8 cellular contexts compared by ENCODE assay signal in the genomic region with DNA sequence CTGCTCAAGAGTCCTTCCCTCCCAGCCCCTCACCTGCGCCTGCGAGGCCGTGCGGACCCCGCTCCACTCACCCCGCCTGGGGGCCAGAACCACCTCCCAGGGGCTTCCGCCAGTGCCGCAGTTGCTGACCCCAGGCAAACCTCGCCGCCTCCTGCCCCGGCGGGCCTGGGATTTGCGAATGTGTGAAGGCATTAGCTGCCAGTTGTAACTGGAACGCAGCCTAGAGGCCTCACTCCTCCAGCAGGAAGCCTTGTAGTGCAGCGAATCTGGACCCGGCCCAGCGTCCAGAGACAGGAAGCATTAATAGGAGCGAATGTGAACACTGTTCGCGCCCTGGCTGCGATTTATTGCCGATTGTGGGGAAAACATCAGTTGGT.
A peak's percentile ranks its signal among the peaks of the same experiment; 100 is the strongest.
DNase-seq lines count a peak whose midpoint lies in the region; ATAC-seq and TF ChIP-seq lines count a peak whose summit lies in the region.

No MANE protein-coding gene starts in this region.

- POLR2A ChIA-PET in HEK293T (lab: Yijun Ruan, JAX) = interaction anchor here (2.9 kb wide), 1 partner anchor 9 kb away, joined by 19 read pairs; no protein-coding TSS in a partner anchor

- WGBS in esophagus squamous epithelium, 2 donors = 22% methylated on average over 8 of the region's 22 CpGs; no CpG with 5 or more reads in 1 of the 2 donors
- 4 to 11% methylated on average over 22 of the region's 22 CpGs for WGBS in tibial nerve, 2 donors

- H3K27me3 Mint-ChIP-seq in mesothelial cell of epicardium (ENCODE audit: low read depth) = peaks cover 59% of the 10 kb centered on the region
- H3K27me3 Mint-ChIP-seq in activated T-helper 1 cell treated with anti-CD3 and anti-CD28 coated beads, Interleukin-12 subunit alpha, Interleukin-12 subunit beta, Interleukin-2, Interleukin-4 antibody, amounts not matched to agents 30 ng/mL and 10 ng/mL and 1 ng/mL, durations not matched to agents 14 hours and 24 hours and 36 hours (ENCODE audit: insufficient read depth) = peaks cover 5% of the 10 kb centered on the region

- peak overlapping the region in 1 of 4 donors; percentile 44 for H3K4me3 ChIP-seq in esophagus squamous epithelium
- H3K4me3 ChIP-seq in tibial nerve = peak overlapping the region in 1 of 4 donors; percentile 2

- peak overlapping the region; percentile 30 for H3K4me3 Mint-ChIP-seq in mesothelial cell of epicardium
- H3K4me3 Mint-ChIP-seq in activated T-helper 1 cell treated with anti-CD3 and anti-CD28 coated beads, Interleukin-12 subunit alpha, Interleukin-12 subunit beta, Interleukin-2, Interleukin-4 antibody, amounts not matched to agents 30 ng/mL and 10 ng/mL and 1 ng/mL, durations not matched to agents 14 hours and 24 hours and 36 hours = no peak overlapping the region

- H3K4me1 Mint-ChIP-seq in mesothelial cell of epicardium = peaks cover 37% of the 10 kb centered on the region
- no peaks in the 10 kb centered on the region for H3K4me1 Mint-ChIP-seq in activated T-helper 1 cell treated with anti-CD3 and anti-CD28 coated beads, Interleukin-12 subunit alpha, Interleukin-12 subunit beta, Interleukin-2, Interleukin-4 antibody, amounts not matched to agents 30 ng/mL and 10 ng/mL and 1 ng/mL, durations not matched to agents 14 hours and 24 hours and 36 hours (ENCODE audit: low read depth)

- H3K9me3 ChIP-seq in esophagus squamous epithelium = no peaks in the 10 kb centered on the region
- H3K9me3 ChIP-seq in tibial nerve = no peaks in the 10 kb centered on the region

- TF ChIP-seq EP300 in tibial nerve (IDR thresholded peaks at IDR 0.05) = no peak

- H3K36me3 ChIP-seq in esophagus squamous epithelium (no peaks in the 10 kb centered on the region), tibial nerve (no peaks in the 10 kb centered on the region)

- CTCF ChIA-PET in HEK293T (lab: Yijun Ruan, JAX) = no interaction called here

- H3K27me3 ChIP-seq in esophagus squamous epithelium (peaks cover 0 to 79% (median 0%) of the 10 kb centered on the region in 4 donors), tibial nerve (peaks cover 0 to 14% of the 10 kb centered on the region in 2 donors)

- intact Hi-C loops in esophagus squamous epithelium (cut with DNase I) = no loop called here
- intact Hi-C loops in activated T-helper 1 cell treated with anti-CD3 and anti-CD28 coated beads, Interleukin-12 subunit alpha, Interleukin-12 subunit beta, Interleukin-2, Interleukin-4 antibody, amounts not matched to agents 30 ng/mL and 10 ng/mL and 1 ng/mL, durations not matched to agents 14 hours and 24 hours and 36 hours (cut with micrococcal nuclease) = no loop called here

- no peaks in the 10 kb centered on the region for H3K9me3 Mint-ChIP-seq in mesothelial cell of epicardium
- H3K9me3 Mint-ChIP-seq in activated T-helper 1 cell treated with anti-CD3 and anti-CD28 coated beads, Interleukin-12 subunit alpha, Interleukin-12 subunit beta, Interleukin-2, Interleukin-4 antibody, amounts not matched to agents 30 ng/mL and 10 ng/mL and 1 ng/mL, durations not matched to agents 14 hours and 24 hours and 36 hours = peaks cover 22% of the 10 kb centered on the region

- H3K27ac Mint-ChIP-seq in mesothelial cell of epicardium = peak overlapping the region; percentile 96
- no peak overlapping the region for H3K27ac Mint-ChIP-seq in activated T-helper 1 cell treated with anti-CD3 and anti-CD28 coated beads, Interleukin-12 subunit alpha, Interleukin-12 subunit beta, Interleukin-2, Interleukin-4 antibody, amounts not matched to agents 30 ng/mL and 10 ng/mL and 1 ng/mL, durations not matched to agents 14 hours and 24 hours and 36 hours

- peak in 1 of 6 experiments; percentile 9 for TF ChIP-seq CTCF in esophagus squamous epithelium (IDR thresholded peaks at IDR 0.05)
- TF ChIP-seq CTCF in mesothelial cell of epicardium (IDR thresholded peaks at IDR 0.05; ENCODE audit: unreplicated experiment) = no peak
- TF ChIP-seq CTCF in tibial nerve (IDR thresholded peaks at IDR 0.05) = no peak

- DNase-seq in NCI-H226 (peak; percentile 88), esophagus squamous epithelium (lab: John Stamatoyannopoulos, UW) (no peak), mesothelial cell of epicardium (ENCODE audit: low spot score in 2 of 2, unreplicated experiment in 2 of 2) (peak in 1 of 2 experiments; percentile 73), tibial nerve (ENCODE audit: low spot score in 2 of 2) (peak; percentile 82 to 86), HEK293T (ENCODE audit: extremely low spot score) (no peak)
- no peak for DNase-seq in activated T-helper 1 cell treated with anti-CD3 and anti-CD28 coated beads, Interleukin-12 subunit alpha, Interleukin-12 subunit beta, Interleukin-2, Interleukin-4 antibody, amounts not matched to agents 30 ng/mL and 10 ng/mL and 1 ng/mL, durations not matched to agents 14 hours and 24 hours and 36 hours (ENCODE audit: low spot score)

- H3K27ac ChIP-seq in esophagus squamous epithelium (peak overlapping the region; percentile 80 to 95 (median 88)), tibial nerve (peak overlapping the region; percentile 76 to 97 (median 88))

- H3K4me1 ChIP-seq in esophagus squamous epithelium (peaks cover 13 to 44% (median 30%) of the 10 kb centered on the region in 3 donors), tibial nerve (peaks cover 0 to 51% (median 34%) of the 10 kb centered on the region in 4 donors)

- TF ChIP-seq POLR2A in esophagus squamous epithelium (IDR thresholded peaks at IDR 0.05) (no peak), tibial nerve (IDR thresholded peaks at IDR 0.05) (no peak)

- no peaks in the 10 kb centered on the region for H3K36me3 Mint-ChIP-seq in mesothelial cell of epicardium
- no peaks in the 10 kb centered on the region for H3K36me3 Mint-ChIP-seq in activated T-helper 1 cell treated with anti-CD3 and anti-CD28 coated beads, Interleukin-12 subunit alpha, Interleukin-12 subunit beta, Interleukin-2, Interleukin-4 antibody, amounts not matched to agents 30 ng/mL and 10 ng/mL and 1 ng/mL, durations not matched to agents 14 hours and 24 hours and 36 hours (ENCODE audit: low read depth)

- no peak for ATAC-seq in HG02588 (IDR thresholded peaks at IDR 0.05; ENCODE audit: unreplicated experiment)
- ATAC-seq in HG02973 (IDR thresholded peaks at IDR 0.05; ENCODE audit: unreplicated experiment) = no peak

TF ChIP-seq in HEK293T, 16 proteins besides CTCF, POLR2A, EP300 and RAD21:
- TF ChIP-seq FOXK2 (IDR thresholded peaks at IDR 0.05) = no peak
- TF ChIP-seq FOXM1 (IDR thresholded peaks at IDR 0.05; ENCODE audit: borderline replicate concordance) = no peak
- no peak for TF ChIP-seq ARNT (IDR thresholded peaks at IDR 0.05)
- no peak for TF ChIP-seq TARDBP (IDR thresholded peaks at IDR 0.05)
- no peak for TF ChIP-seq L3MBTL2 (conservative IDR thresholded peaks at IDR 0.05)
- TF ChIP-seq SP1 (IDR thresholded peaks at IDR 0.05) = no peak
- TF ChIP-seq SUZ12 (IDR thresholded peaks at IDR 0.05) = no peak
- TF ChIP-seq LEF1 (IDR thresholded peaks at IDR 0.05; ENCODE audit: borderline replicate concordance) = no peak
- no peak for TF ChIP-seq NFRKB (IDR thresholded peaks at IDR 0.05)
- no peak for TF ChIP-seq ZNF384 (IDR thresholded peaks at IDR 0.05)
- TF ChIP-seq ELF4 (IDR thresholded peaks at IDR 0.05) = no peak
- no peak for TF ChIP-seq HDGF (IDR thresholded peaks at IDR 0.05; ENCODE audit: borderline replicate concordance)
- TF ChIP-seq BHLHE40 (IDR thresholded peaks at IDR 0.05; ENCODE audit: borderline replicate concordance) = no peak
- TF ChIP-seq CTBP1 (IDR thresholded peaks at IDR 0.05; ENCODE audit: borderline replicate concordance) = no peak
- TF ChIP-seq FOXA1 (IDR thresholded peaks at IDR 0.05) = no peak
- TF ChIP-seq, protein P1, sequence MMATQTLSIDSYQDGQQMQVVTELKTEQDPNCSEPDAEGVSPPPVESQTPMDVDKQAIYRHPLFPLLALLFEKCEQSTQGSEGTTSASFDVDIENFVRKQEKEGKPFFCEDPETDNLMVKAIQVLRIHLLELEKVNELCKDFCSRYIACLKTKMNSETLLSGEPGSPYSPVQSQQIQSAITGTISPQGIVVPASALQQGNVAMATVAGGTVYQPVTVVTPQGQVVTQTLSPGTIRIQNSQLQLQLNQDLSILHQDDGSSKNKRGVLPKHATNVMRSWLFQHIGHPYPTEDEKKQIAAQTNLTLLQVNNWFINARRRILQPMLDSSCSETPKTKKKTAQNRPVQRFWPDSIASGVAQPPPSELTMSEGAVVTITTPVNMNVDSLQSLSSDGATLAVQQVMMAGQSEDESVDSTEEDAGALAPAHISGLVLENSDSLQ (IDR thresholded peaks at IDR 0.05) = no peak

Comparison
In these comparisons a context has a peak if more than half of its experiments do, and no peak if none do; other contexts are left out.
1. DNase-seq: peak in NCI-H226 (single experiment) and tibial nerve (2 of 2); none in esophagus squamous epithelium (single experiment), activated T-helper 1 cell treated with anti-CD3 and anti-CD28 coated beads, Interleukin-12 subunit alpha, Interleukin-12 subunit beta, Interleukin-2, Interleukin-4 antibody, amounts not matched to agents 30 ng/mL and 10 ng/mL and 1 ng/mL, durations not matched to agents 14 hours and 24 hours and 36 hours (single experiment) and HEK293T (single experiment).